8 cellular contexts compared by ENCODE assay signal in genomic region chr10:117653170-117653515, GRCh38.
DNase-seq lines count a peak whose midpoint lies in the region; ATAC-seq and FAIRE-seq lines count a peak whose summit lies in the region.

No MANE protein-coding gene starts in this region.

- peak; percentile 95 for ATAC-seq in activated CD8-positive, alpha-beta memory T cell treated with anti-CD3 and anti-CD28 coated beads, Interleukin-2, amount 10 ng/mL, durations not matched to agents 7 days and 5 days
- peak; percentile 84 for ATAC-seq in HG02852 (IDR thresholded peaks at IDR 0.05; ENCODE audit: unreplicated experiment)

- peaks cover 9% of the 10 kb centered on the region for H3K9me3 Mint-ChIP-seq in activated CD8-positive, alpha-beta memory T cell treated with anti-CD3 and anti-CD28 coated beads, Interleukin-2, amount 10 ng/mL, durations not matched to agents 7 days and 5 days (ENCODE audit: low read depth)
- H3K9me3 Mint-ChIP-seq in immature natural killer cell, result peaks cover 0 to 9% (median 2%) of the 10 kb centered on the region in 6 donors

- H3K36me3 Mint-ChIP-seq in activated CD8-positive, alpha-beta memory T cell treated with anti-CD3 and anti-CD28 coated beads, Interleukin-2, amount 10 ng/mL, durations not matched to agents 7 days and 5 days, result peaks cover 5% of the 10 kb centered on the region
- H3K36me3 Mint-ChIP-seq in immature natural killer cell, result no peaks in the 10 kb centered on the region

- H3K27me3 Mint-ChIP-seq in activated CD8-positive, alpha-beta memory T cell treated with anti-CD3 and anti-CD28 coated beads, Interleukin-2, amount 10 ng/mL, durations not matched to agents 7 days and 5 days, result peaks cover 22% of the 10 kb centered on the region
- peaks cover 1 to 2% (median 2%) of the 10 kb centered on the region in 3 donors for H3K27me3 Mint-ChIP-seq in immature natural killer cell (ENCODE audit: low read depth in 3 of 3)

- peak; percentile 72 for DNase-seq in activated CD8-positive, alpha-beta memory T cell treated with anti-CD3 and anti-CD28 coated beads, Interleukin-2, amount 10 ng/mL, durations not matched to agents 7 days and 5 days
- no peak for DNase-seq in activated CD8-positive, alpha-beta memory T cell treated with anti-CD3 and anti-CD28 coated beads, Interleukin-2, amount 50 U/mL, for 48 hours
- DNase-seq in RCC 7860 (ENCODE audit: low spot score) (peak; percentile 88), immature natural killer cell (peak in 2 of 3 donors; percentile 4 to 44), DMS 273 treated with DMSO at 0.1 percent for 48 hours (lab: John Stamatoyannopoulos, UW) (no peak), frontal cortex (ENCODE audit: low spot score in 2 of 2) (no peak), NCI-H2029 treated with DMSO at 0.1 percent for 48 hours (lab: John Stamatoyannopoulos, UW) (no peak)

- CTCF ChIA-PET in activated CD8-positive, alpha-beta memory T cell treated with anti-CD3 and anti-CD28 coated beads, Interleukin-2, amount 10 ng/mL, durations not matched to agents 7 days and 5 days (lab: Charles Lee), result no interaction called here

- H3K27ac Mint-ChIP-seq in activated CD8-positive, alpha-beta memory T cell treated with anti-CD3 and anti-CD28 coated beads, Interleukin-2, amount 10 ng/mL, durations not matched to agents 7 days and 5 days, result peak overlapping the region; percentile 50
- H3K27ac Mint-ChIP-seq in immature natural killer cell, result no peak overlapping the region

- FAIRE-seq in RCC 7860 (lab: Jason Lieb, UNC) (peak; percentile 97), frontal cortex (lab: Jason Lieb, UNC) (no peak)

- no peak overlapping the region for H3K4me3 Mint-ChIP-seq in activated CD8-positive, alpha-beta memory T cell treated with anti-CD3 and anti-CD28 coated beads, Interleukin-2, amount 10 ng/mL, durations not matched to agents 7 days and 5 days
- no peak overlapping the region for H3K4me3 Mint-ChIP-seq in immature natural killer cell

- peaks cover 24% of the 10 kb centered on the region for H3K4me1 Mint-ChIP-seq in activated CD8-positive, alpha-beta memory T cell treated with anti-CD3 and anti-CD28 coated beads, Interleukin-2, amount 10 ng/mL, durations not matched to agents 7 days and 5 days
- no peaks in the 10 kb centered on the region for H3K4me1 Mint-ChIP-seq in immature natural killer cell

Comparison
In these comparisons a context has a peak if more than half of its experiments do, and no peak if none do; other contexts are left out.
1. DNase-seq: peak in activated CD8-positive, alpha-beta memory T cell treated with anti-CD3 and anti-CD28 coated beads, Interleukin-2, amount 10 ng/mL, durations not matched to agents 7 days and 5 days (single experiment), RCC 7860 (single experiment) and immature natural killer cell (2 of 3); none in activated CD8-positive, alpha-beta memory T cell treated with anti-CD3 and anti-CD28 coated beads, Interleukin-2, amount 50 U/mL, for 48 hours (single experiment), DMS 273 treated with DMSO at 0.1 percent for 48 hours (single experiment), frontal cortex (0 of 2) and NCI-H2029 treated with DMSO at 0.1 percent for 48 hours (single experiment).